8 cellular contexts compared by ENCODE assay signal in the genomic region with DNA sequence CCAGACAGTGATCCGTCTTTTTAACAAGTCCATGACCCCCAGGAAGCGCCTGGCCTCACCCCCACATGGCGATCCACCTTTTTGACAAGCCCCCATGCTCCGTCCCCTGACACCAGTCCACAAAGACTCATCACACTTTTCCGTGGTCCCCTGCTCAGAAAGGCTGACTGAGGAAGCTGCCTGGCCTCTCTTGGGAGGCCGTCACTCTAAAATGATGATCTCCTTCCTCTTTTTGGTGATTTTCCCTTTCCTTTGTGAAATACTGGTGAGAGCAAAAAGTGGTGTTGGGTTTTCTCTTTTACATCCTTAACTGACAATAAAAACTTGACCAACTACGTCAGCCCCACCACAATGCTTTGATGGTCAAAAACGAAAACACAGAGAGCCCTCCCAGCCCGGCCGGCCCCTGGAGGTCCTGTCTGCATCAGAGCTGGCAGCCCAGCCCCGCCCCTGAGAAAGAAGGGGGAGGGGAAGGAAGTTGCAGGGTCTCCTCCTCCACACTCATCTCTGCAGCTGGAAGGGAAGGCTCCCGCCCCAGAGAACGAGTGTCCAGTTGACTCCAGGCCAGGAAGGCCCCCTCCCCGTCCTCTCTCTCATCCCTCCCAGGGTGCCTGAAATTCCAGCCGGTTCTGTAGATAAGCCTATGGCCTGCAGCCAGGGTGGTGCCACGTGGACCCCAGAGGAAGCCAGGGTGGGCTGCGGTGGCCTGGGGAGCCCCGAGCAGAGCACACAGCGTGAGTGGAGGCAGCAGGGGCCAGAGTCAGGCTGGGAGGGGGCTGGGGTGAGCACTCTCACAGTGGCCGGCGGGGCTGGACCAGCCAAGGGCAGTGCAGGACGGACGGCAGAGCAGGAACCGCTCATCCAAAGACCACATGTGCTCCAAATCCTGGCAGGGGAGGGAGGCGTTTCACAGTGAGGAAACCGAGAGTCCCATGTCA. TPM values are rescaled to one million over a fixed set of nuclear protein-coding genes. Genes with fewer than 3 reads are reported as not detected.
A peak's percentile ranks its signal among the peaks of the same experiment; 100 is the strongest.
DNase-seq lines count a peak whose midpoint lies in the region; ATAC-seq and TF ChIP-seq lines count a peak whose summit lies in the region.

No MANE protein-coding gene starts in this region.

- peak overlapping the region; percentile 72 for H2AFZ ChIP-seq in neuron (ENCODE audit: low read depth, low read length)

- TF ChIP-seq EP300 in esophagus muscularis mucosa (IDR thresholded peaks at IDR 0.05) = no peak

- WGBS in esophagus muscularis mucosa = 49% methylated on average over 21 of the region's 26 CpGs

- H3K4me3 ChIP-seq in Peyer's patch = peak overlapping the region in 3 of 4 donors; percentile 2 to 18 (median 12)
- H3K4me3 ChIP-seq in esophagus muscularis mucosa = peak overlapping the region; percentile 25 to 48 (median 33)
- peak overlapping the region; percentile 34 for H3K4me3 ChIP-seq in neuron (ENCODE audit: low read length)

- intact Hi-C loops in esophagus muscularis mucosa (cut with DNase I) = no loop called here

- peak in 2 of 3 donors; percentile 52 to 82 for DNase-seq in Peyer's patch
- DNase-seq in esophagus muscularis mucosa (ENCODE audit: extremely low spot score) = no peak
- DNase-seq in OCI-M2 (lab: John Stamatoyannopoulos, UW; ENCODE audit: unreplicated experiment) = no peak
- DNase-seq in activated CD4-positive, alpha-beta T cell treated with anti-CD3 and anti-CD28 coated beads for 48 hours = no peak
- no peak for DNase-seq in middle frontal gyrus (ENCODE audit: extremely low spot score, low spot score)

- no peaks in the 10 kb centered on the region for H3K36me3 ChIP-seq in Peyer's patch
- peaks cover 0 to 6% (median 0%) of the 10 kb centered on the region in 4 donors for H3K36me3 ChIP-seq in esophagus muscularis mucosa
- H3K36me3 ChIP-seq in neuron (ENCODE audit: insufficient read depth, low read length) = no peaks in the 10 kb centered on the region

- TF ChIP-seq POLR2A in Peyer's patch (IDR thresholded peaks at IDR 0.05) (no peak), esophagus muscularis mucosa (IDR thresholded peaks at IDR 0.05; ENCODE audit: low read depth) (no peak)

- ATAC-seq in GM18520 (IDR thresholded peaks at IDR 0.05; ENCODE audit: unreplicated experiment) = peak; percentile 70
- peak; percentile 57 for ATAC-seq in HG02870 (IDR thresholded peaks at IDR 0.05; ENCODE audit: unreplicated experiment)

- H3K27ac ChIP-seq in Peyer's patch (peak overlapping the region; percentile 26 to 69 (median 64)), esophagus muscularis mucosa (replicated peaks in 1 of 4) (peak overlapping the region; percentile 60 to 80 (median 76))

- TF ChIP-seq CTCF in Peyer's patch (IDR thresholded peaks at IDR 0.05) (no peak), esophagus muscularis mucosa (IDR thresholded peaks at IDR 0.05) (no peak)

- no peaks in the 10 kb centered on the region for H3K27me3 ChIP-seq in Peyer's patch
- H3K27me3 ChIP-seq in esophagus muscularis mucosa = no peaks in the 10 kb centered on the region
- H3K27me3 ChIP-seq in neuron (ENCODE audit: insufficient read depth, low read length) = no peaks in the 10 kb centered on the region

- H3K9me3 ChIP-seq in Peyer's patch = no peaks in the 10 kb centered on the region
- no peaks in the 10 kb centered on the region for H3K9me3 ChIP-seq in esophagus muscularis mucosa
- H3K9me3 ChIP-seq in neuron (ENCODE audit: low read length) = peaks cover 9% of the 10 kb centered on the region

- H3K4me1 ChIP-seq in Peyer's patch (peaks cover 5 to 57% (median 21%) of the 10 kb centered on the region in 4 donors), esophagus muscularis mucosa (peaks cover 30 to 78% (median 66%) of the 10 kb centered on the region in 4 donors), neuron (ENCODE audit: insufficient read depth, low read length) (peaks cover 18% of the 10 kb centered on the region)

RNA-seq across cellular contexts. Expression of gene BIN1, which starts 19.9 kb away (rescaled TPM):
- total RNA-seq in Peyer's patch = 10 to 100 TPM; 22.2 to 81.7 (median 47.2) TPM
- total RNA-seq in esophagus muscularis mucosa = 10 to 100 TPM; 32.4 to 78.2 (median 50.2) TPM

Comparison
In these comparisons a context has a peak if more than half of its experiments do, and no peak if none do; other contexts are left out.
1. DNase-seq: peak in Peyer's patch (2 of 3); none in esophagus muscularis mucosa (single experiment), OCI-M2 (single experiment), activated CD4-positive, alpha-beta T cell treated with anti-CD3 and anti-CD28 coated beads for 48 hours (single experiment) and middle frontal gyrus (single experiment).
2. Peak in every context shown above with its lines, with median percentiles within 50 percentile points of each other: H3K4me3 ChIP-seq.